In genomic region chr1:92298573-92299476, GRCh38 we compare ENCODE assay signal across 1 cellular context.
TF ChIP-seq lines count a peak whose summit lies in the region.

A gene with protein sequence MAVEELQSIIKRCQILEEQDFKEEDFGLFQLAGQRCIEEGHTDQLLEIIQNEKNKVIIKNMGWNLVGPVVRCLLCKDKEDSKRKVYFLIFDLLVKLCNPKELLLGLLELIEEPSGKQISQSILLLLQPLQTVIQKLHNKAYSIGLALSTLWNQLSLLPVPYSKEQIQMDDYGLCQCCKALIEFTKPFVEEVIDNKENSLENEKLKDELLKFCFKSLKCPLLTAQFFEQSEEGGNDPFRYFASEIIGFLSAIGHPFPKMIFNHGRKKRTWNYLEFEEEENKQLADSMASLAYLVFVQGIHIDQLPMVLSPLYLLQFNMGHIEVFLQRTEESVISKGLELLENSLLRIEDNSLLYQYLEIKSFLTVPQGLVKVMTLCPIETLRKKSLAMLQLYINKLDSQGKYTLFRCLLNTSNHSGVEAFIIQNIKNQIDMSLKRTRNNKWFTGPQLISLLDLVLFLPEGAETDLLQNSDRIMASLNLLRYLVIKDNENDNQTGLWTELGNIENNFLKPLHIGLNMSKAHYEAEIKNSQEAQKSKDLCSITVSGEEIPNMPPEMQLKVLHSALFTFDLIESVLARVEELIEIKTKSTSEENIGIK (minus strand): TSS chr1:92298987. CDS start chr1:92297999, 988 bp downstream.
Gene RPAP2, plus strand, starts transcription at chr1:92299059. Its CDS starts 15 bp downstream, at chr1:92299074.

TF ChIP-seq in HepG2, 621 proteins besides CTCF, POLR2A, EP300 and RAD21 (continued from another document and continues in another):
- TF ChIP-seq, protein P1, sequence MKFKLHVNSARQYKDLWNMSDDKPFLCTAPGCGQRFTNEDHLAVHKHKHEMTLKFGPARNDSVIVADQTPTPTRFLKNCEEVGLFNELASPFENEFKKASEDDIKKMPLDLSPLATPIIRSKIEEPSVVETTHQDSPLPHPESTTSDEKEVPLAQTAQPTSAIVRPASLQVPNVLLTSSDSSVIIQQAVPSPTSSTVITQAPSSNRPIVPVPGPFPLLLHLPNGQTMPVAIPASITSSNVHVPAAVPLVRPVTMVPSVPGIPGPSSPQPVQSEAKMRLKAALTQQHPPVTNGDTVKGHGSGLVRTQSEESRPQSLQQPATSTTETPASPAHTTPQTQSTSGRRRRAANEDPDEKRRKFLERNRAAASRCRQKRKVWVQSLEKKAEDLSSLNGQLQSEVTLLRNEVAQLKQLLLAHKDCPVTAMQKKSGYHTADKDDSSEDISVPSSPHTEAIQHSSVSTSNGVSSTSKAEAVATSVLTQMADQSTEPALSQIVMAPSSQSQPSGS (CRISPR knock-in tag; IDR thresholded peaks at IDR 0.05) = peak; percentile 56; the same call in 1 of the 2 replicates
- peak; percentile 37; the same call in 1 of the 2 replicates for TF ChIP-seq ZNF205 (CRISPR knock-in tag; IDR thresholded peaks at IDR 0.05)
- no peak for TF ChIP-seq SMARCE1 (IDR thresholded peaks at IDR 0.05; ENCODE audit: borderline replicate concordance)
- TF ChIP-seq KLF12 (CRISPR knock-in tag; IDR thresholded peaks at IDR 0.05; ENCODE audit: borderline replicate concordance) = no peak; the same call in 1 of the 2 replicates
- TF ChIP-seq ZNF530 (CRISPR knock-in tag; IDR thresholded peaks at IDR 0.05; ENCODE audit: low read depth) = no peak
- peak; percentile 70 for TF ChIP-seq MED8 (CRISPR knock-in tag; IDR thresholded peaks at IDR 0.05; ENCODE audit: insufficient replicate concordance)
- no peak for TF ChIP-seq ATF3 (CRISPR knock-in tag; IDR thresholded peaks at IDR 0.05)
- no peak; the same call in 1 of the 2 replicates for TF ChIP-seq ZBTB8A (CRISPR knock-in tag; IDR thresholded peaks at IDR 0.05; ENCODE audit: borderline replicate concordance, low read depth)
- TF ChIP-seq POLR2AphosphoS5 (IDR thresholded peaks at IDR 0.05; ENCODE audit: low read depth, low read length) = peak; percentile 92
- peak; percentile 62; the same call in 1 of the 2 replicates for TF ChIP-seq ESRRA (CRISPR knock-in tag; IDR thresholded peaks at IDR 0.05; ENCODE audit: low read depth)
- 0 out of 2 replicates have a peak, but pooled peaks have one; percentile 77 for TF ChIP-seq ZNF318 (CRISPR knock-in tag; IDR thresholded peaks at IDR 0.05)
- TF ChIP-seq ZNF224 (CRISPR knock-in tag; IDR thresholded peaks at IDR 0.05) = peak; percentile 64; the same call in 1 of the 2 replicates
- no peak for TF ChIP-seq ZNF850 (CRISPR knock-in tag; conservative IDR thresholded peaks at IDR 0.05)
- no peak for TF ChIP-seq ZNF337 (CRISPR knock-in tag; IDR thresholded peaks at IDR 0.05; ENCODE audit: borderline replicate concordance, low read depth)
- TF ChIP-seq CAMTA2 (CRISPR knock-in tag; IDR thresholded peaks at IDR 0.05; ENCODE audit: borderline replicate concordance) = peak; percentile 85; the same call in 1 of the 2 replicates
- TF ChIP-seq PLRG1 (conservative IDR thresholded peaks at IDR 0.05) = no peak
- TF ChIP-seq SMC3 (IDR thresholded peaks at IDR 0.05; ENCODE audit: low read length) = no peak
- no peak; the same call in 1 of the 2 replicates for TF ChIP-seq ZNF263 (CRISPR knock-in tag; IDR thresholded peaks at IDR 0.05)
- no peak; the same call in 1 of the 2 replicates for TF ChIP-seq TFDP1 (CRISPR knock-in tag; IDR thresholded peaks at IDR 0.05; ENCODE audit: borderline replicate concordance)
- peak; percentile 85; the same call in 1 of the 2 replicates for TF ChIP-seq ZNF34 (CRISPR knock-in tag; IDR thresholded peaks at IDR 0.05; ENCODE audit: borderline replicate concordance)
- TF ChIP-seq HMGXB4 (CRISPR knock-in tag; IDR thresholded peaks at IDR 0.05; ENCODE audit: borderline replicate concordance in 1 of 2, low read depth in 1 of 2) = peak; percentile 84 to 96
- 0 out of 2 replicates have a peak, but pooled peaks have one; percentile 7 for TF ChIP-seq HNF4A (CRISPR knock-in tag; IDR thresholded peaks at IDR 0.05)
- no peak for TF ChIP-seq RNF2 (conservative IDR thresholded peaks at IDR 0.05; ENCODE audit: low read depth)
- no peak for TF ChIP-seq DDIT3 (CRISPR knock-in tag; IDR thresholded peaks at IDR 0.05)
- TF ChIP-seq ZNF331 (CRISPR knock-in tag; IDR thresholded peaks at IDR 0.05) = peak; percentile 21; the same call in 1 of the 2 replicates
- TF ChIP-seq RBFOX2 (IDR thresholded peaks at IDR 0.05; ENCODE audit: low read depth, low read length) = peak; percentile 99
- peak; percentile 79; the same call in 1 of the 2 replicates for TF ChIP-seq ZNF160 (CRISPR knock-in tag; IDR thresholded peaks at IDR 0.05)
- TF ChIP-seq ZSCAN29 (CRISPR knock-in tag; conservative IDR thresholded peaks at IDR 0.05) = no peak
- no peak; the same call in 1 of the 2 replicates for TF ChIP-seq ZNF775 (CRISPR knock-in tag; IDR thresholded peaks at IDR 0.05; ENCODE audit: borderline replicate concordance)
- TF ChIP-seq ZSCAN9 (CRISPR knock-in tag; IDR thresholded peaks at IDR 0.05; ENCODE audit: borderline replicate concordance) = no peak
- TF ChIP-seq GATAD1 (CRISPR knock-in tag; IDR thresholded peaks at IDR 0.05) = no peak
- no peak for TF ChIP-seq JUNB (CRISPR knock-in tag; IDR thresholded peaks at IDR 0.05; ENCODE audit: borderline replicate concordance)
- TF ChIP-seq NFYB (CRISPR knock-in tag; IDR thresholded peaks at IDR 0.05) = no peak
- TF ChIP-seq NFYC (CRISPR knock-in tag; IDR thresholded peaks at IDR 0.05) = no peak
- TF ChIP-seq EZH2 (conservative IDR thresholded peaks at IDR 0.05; ENCODE audit: low read depth, low read length) = no peak
- TF ChIP-seq ZNF296 (CRISPR knock-in tag; conservative IDR thresholded peaks at IDR 0.05) = no peak
- no peak for TF ChIP-seq ZNF460 (CRISPR knock-in tag; IDR thresholded peaks at IDR 0.05; ENCODE audit: borderline replicate concordance)
- TF ChIP-seq AGO2 (optimal IDR thresholded peaks at IDR 0.05; ENCODE audit: low read depth, low read length) = no peak
- TF ChIP-seq ZBTB4 (CRISPR knock-in tag; IDR thresholded peaks at IDR 0.05; ENCODE audit: borderline replicate concordance) = no peak
- no peak for TF ChIP-seq ZBTB25 (CRISPR knock-in tag; IDR thresholded peaks at IDR 0.05)
